ENCODE assay signal across 16 cellular contexts in the genomic region with DNA sequence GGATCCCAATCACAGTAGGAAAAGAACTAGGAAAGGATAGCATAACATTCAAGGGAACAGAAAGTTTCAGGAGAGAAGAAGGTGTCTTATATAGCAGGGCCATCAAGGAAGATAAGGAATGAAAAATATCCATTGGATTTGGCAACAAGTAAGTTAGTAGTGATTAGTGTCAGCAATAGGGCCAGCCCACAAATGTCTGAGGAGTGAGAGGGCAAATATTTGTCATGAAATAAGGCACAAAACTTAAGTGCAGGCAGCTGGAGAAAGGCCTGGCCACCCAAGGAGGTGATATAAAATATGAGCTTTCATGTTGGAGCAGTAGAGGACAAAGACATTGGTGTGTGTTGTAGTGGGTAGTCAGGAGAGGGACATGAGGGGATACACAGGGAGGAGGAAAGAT.
"Had no signal": no experiment of that assay in that cellular context is flagged by ENCODE, and none has a peak within 500 bp of the region (broad histone marks: within the 10 kb centered on the region; RNA-seq: fewer than 3 reads in every experiment).

No MANE protein-coding gene starts in this region.

- H3K27ac ChIP-seq: colonic mucosa, heart left ventricle, tibial artery had no signal

- H3K9me3 Mint-ChIP-seq: mesothelial cell of epicardium; natural killer cell; neural crest cell; stimulated activated effector memory CD8-positive, alpha-beta T cell treated with anti-CD3 and anti-CD28 coated beads, Interleukin-12 subunit alpha, Interleukin-12 subunit beta, amount 100 ng/mL, for 72 hours had no signal

- DNase-seq: colonic mucosa; dermis blood vessel endothelial cell; foreskin melanocyte; heart left ventricle; hippocampal formation; kidney glomerular epithelial cell; natural killer cell; posterior cingulate gyrus; stimulated activated CD4-positive, alpha-beta T cell treated with anti-CD3 and anti-CD28 coated beads, Interleukin-4, amount 100 ng/mL, for 1 hour; stimulated activated CD8-positive, alpha-beta memory T cell treated with anti-CD3 and anti-CD28 coated beads, Interleukin-4, amount 100 ng/mL, for 48 hours; stimulated activated naive CD8-positive, alpha-beta T cell treated with anti-CD3 and anti-CD28 coated beads, Interleukin-15, Interleukin-2, amounts not matched to agents 100 U/mL and 50 U/mL, for 24 hours; tibial artery had no signal

- H3K36me3 Mint-ChIP-seq: mesothelial cell of epicardium; natural killer cell; stimulated activated effector memory CD8-positive, alpha-beta T cell treated with anti-CD3 and anti-CD28 coated beads, Interleukin-12 subunit alpha, Interleukin-12 subunit beta, amount 100 ng/mL, for 72 hours had no signal

- H3K4me1 ChIP-seq: colonic mucosa had no signal

- H3K4me1 Mint-ChIP-seq: natural killer cell; neural crest cell; stimulated activated effector memory CD8-positive, alpha-beta T cell treated with anti-CD3 and anti-CD28 coated beads, Interleukin-12 subunit alpha, Interleukin-12 subunit beta, amount 100 ng/mL, for 72 hours had no signal

- ATAC-seq: heart left ventricle; natural killer cell; sciatic nerve; stimulated activated effector memory CD8-positive, alpha-beta T cell treated with anti-CD3 and anti-CD28 coated beads, Interleukin-12 subunit alpha, Interleukin-12 subunit beta, amount 100 ng/mL, for 72 hours; stimulated activated naive CD8-positive, alpha-beta T cell treated with anti-CD3 and anti-CD28 coated beads, Interleukin-15, Interleukin-2, amounts not matched to agents 100 U/mL and 50 U/mL, for 24 hours had no signal

- H3K9me3 ChIP-seq: colonic mucosa, heart left ventricle, tibial artery had no signal

- H3K4me3 ChIP-seq: colonic mucosa, heart left ventricle, tibial artery had no signal

- H3K36me3 ChIP-seq: colonic mucosa, heart left ventricle, tibial artery had no signal

- H3K27ac Mint-ChIP-seq: mesothelial cell of epicardium; natural killer cell; stimulated activated effector memory CD8-positive, alpha-beta T cell treated with anti-CD3 and anti-CD28 coated beads, Interleukin-12 subunit alpha, Interleukin-12 subunit beta, amount 100 ng/mL, for 72 hours had no signal

- H3K27me3 ChIP-seq: colonic mucosa, tibial artery had no signal

- H3K4me3 Mint-ChIP-seq: mesothelial cell of epicardium; natural killer cell; neural crest cell; stimulated activated effector memory CD8-positive, alpha-beta T cell treated with anti-CD3 and anti-CD28 coated beads, Interleukin-12 subunit alpha, Interleukin-12 subunit beta, amount 100 ng/mL, for 72 hours had no signal
